Comparison of ENCODE assay signal across 21 cellular contexts in the genomic region with DNA sequence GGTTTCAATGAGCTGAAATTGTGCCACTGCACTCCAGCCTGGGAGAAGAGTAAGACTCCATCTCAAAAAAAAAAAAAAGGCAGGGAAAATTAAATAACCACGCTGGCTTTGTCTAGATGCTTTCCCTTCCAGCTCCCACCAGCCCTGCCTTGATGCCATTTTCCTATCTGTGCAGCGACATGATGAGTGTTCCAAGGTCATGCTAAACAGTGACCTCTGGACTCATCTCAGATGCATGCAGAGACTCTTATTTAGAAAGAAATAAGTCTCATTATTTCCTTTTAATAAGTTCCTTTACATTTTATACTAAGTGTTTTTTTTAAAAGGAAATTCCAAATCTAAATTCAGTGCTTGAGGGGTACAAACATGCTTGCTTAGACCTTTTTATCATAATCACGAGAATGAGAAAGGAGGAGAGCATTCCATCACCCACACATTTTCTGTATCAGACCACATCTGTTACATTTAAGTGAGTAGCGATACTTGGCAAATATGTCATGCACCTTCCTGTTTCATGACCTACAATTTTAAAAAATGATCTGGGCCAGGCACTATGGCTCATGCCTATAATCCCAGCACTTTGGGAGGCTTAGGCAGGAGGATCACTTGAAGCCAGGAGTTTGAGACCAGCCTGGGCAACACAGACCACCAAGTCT.
DNase-seq lines count a peak whose midpoint lies in the region; ATAC-seq, FAIRE-seq and TF ChIP-seq lines count a peak whose summit lies in the region.
"Had no signal": no experiment of that assay in that cellular context is flagged by ENCODE, and none has a peak within 500 bp of the region (broad histone marks: within the 10 kb centered on the region; RNA-seq: fewer than 3 reads in every experiment).

No MANE protein-coding gene starts in this region.

- FAIRE-seq in K562 (lab: Jason Lieb, UNC), result no peak
- FAIRE-seq: GM19239, HTR-8/SVneo had no signal

- DNase-seq in activated T-cell treated with anti-CD3 and anti-CD28 coated beads, Interleukin-2, amount 50 U/mL, for 4 hours, result no peak
- DNase-seq in activated T-cell treated with anti-CD3 and anti-CD28 coated beads for 4 hours, result no peak
- peak; percentile 58 for DNase-seq in SK-N-MC (ENCODE audit: low read depth, low spot score)
- DNase-seq in K562 (ENCODE audit: extremely low read depth in 1 of 4, low spot score in 3 of 4), result no peak
- no peak for DNase-seq in stimulated activated effector memory CD8-positive, alpha-beta T cell treated with anti-CD3 and anti-CD28 coated beads, Interleukin-12 subunit alpha, Interleukin-12 subunit beta, amount 100 ng/mL, for 72 hours (ENCODE audit: low spot score in 2 of 2)
- DNase-seq: Calu3; DMS79 treated with DMSO at 0.1 percent for 48 hours; KG1; MG63; NCI-H1105 treated with DMSO at 0.1 percent for 48 hours; NCI-H146; NCI-H1930; NCI-H446; NCI-H524 treated with DMSO at 0.1 percent for 48 hours; NCI-H774; NK-92 treated with Interleukin-12 subunit alpha and Interleukin-12 subunit beta, amount 100 ng/mL, for 24 hours; PC-3 had no signal

- TF ChIP-seq RAD21 in K562 (CRISPR knock-in tag; conservative IDR thresholded peaks at IDR 0.05 in 1 of 2, IDR thresholded peaks at IDR 0.05 in 1 of 2), result no peak

- no peaks in the 10 kb centered on the region for H3K27me3 ChIP-seq in K562 (ENCODE audit: control insufficient read depth in 2 of 2, insufficient read depth in 2 of 2, low read length in 2 of 2)

- no peak for TF ChIP-seq EP300 in K562 (IDR thresholded peaks at IDR 0.05; ENCODE audit: low read length)

- H3K9ac ChIP-seq in SK-N-MC (ENCODE audit: insufficient read length) (no peak overlapping the region), K562 (ENCODE audit: insufficient read depth in 1 of 2, low read depth in 2 of 2, low read length in 2 of 2) (no peak overlapping the region)

- no peaks in the 10 kb centered on the region for H3K9me3 ChIP-seq in SK-N-MC (ENCODE audit: low read depth, low read length)
- H3K9me3 ChIP-seq in K562 (replicated peaks; ENCODE audit: control insufficient read depth, insufficient read depth, low read depth, low read length), result no peaks in the 10 kb centered on the region
- H3K9me3 ChIP-seq: MG63 had no signal

- H3K36me3 ChIP-seq in SK-N-MC (ENCODE audit: insufficient read depth, low read length) (no peaks in the 10 kb centered on the region), K562 (ENCODE audit: control insufficient read depth, insufficient read depth, low read length) (no peaks in the 10 kb centered on the region)
- H3K36me3 ChIP-seq: MG63 had no signal

- no peak overlapping the region for H3K4me2 ChIP-seq in K562 (ENCODE audit: insufficient read depth, low read length)

- H3K4me1 Mint-ChIP-seq in activated T-cell treated with anti-CD3 and anti-CD28 coated beads, Interleukin-2, amount 50 U/mL, for 4 hours (ENCODE audit: low read depth), result no peaks in the 10 kb centered on the region
- H3K4me1 Mint-ChIP-seq in stimulated activated effector memory CD8-positive, alpha-beta T cell treated with anti-CD3 and anti-CD28 coated beads, Interleukin-12 subunit alpha, Interleukin-12 subunit beta, amount 100 ng/mL, for 72 hours, result no peaks in the 10 kb centered on the region

- H3K27ac Mint-ChIP-seq in stimulated activated effector memory CD8-positive, alpha-beta T cell treated with anti-CD3 and anti-CD28 coated beads, Interleukin-12 subunit alpha, Interleukin-12 subunit beta, amount 100 ng/mL, for 72 hours, result no peak overlapping the region

- ATAC-seq in activated T-cell treated with anti-CD3 and anti-CD28 coated beads, Interleukin-2, amount 50 U/mL, for 4 hours, result peak; percentile 66 to 73
- ATAC-seq in K562 (no peak), HG02852 (IDR thresholded peaks at IDR 0.05; ENCODE audit: unreplicated experiment) (no peak), HG03175 (IDR thresholded peaks at IDR 0.05; ENCODE audit: unreplicated experiment) (no peak)
- ATAC-seq in stimulated activated effector memory CD8-positive, alpha-beta T cell treated with anti-CD3 and anti-CD28 coated beads, Interleukin-12 subunit alpha, Interleukin-12 subunit beta, amount 100 ng/mL, for 72 hours, result peak; percentile 52
- ATAC-seq: PC-3 had no signal

- POLR2A ChIA-PET in K562 (lab: Yijun Ruan, JAX), result interaction anchor here (0.6 to 0.7 kb wide), 3 partner anchors 19 to 898 kb away, joined by 3 to 4 read pairs (median 4); no protein-coding TSS in a partner anchor

- H3K27me3 Mint-ChIP-seq in activated T-cell treated with anti-CD3 and anti-CD28 coated beads, Interleukin-2, amount 50 U/mL, for 4 hours (ENCODE audit: low read depth), result peaks cover 10% of the 10 kb centered on the region

- no peak overlapping the region for H3K4me3 Mint-ChIP-seq in activated T-cell treated with anti-CD3 and anti-CD28 coated beads, Interleukin-2, amount 50 U/mL, for 4 hours
- no peak overlapping the region for H3K4me3 Mint-ChIP-seq in stimulated activated effector memory CD8-positive, alpha-beta T cell treated with anti-CD3 and anti-CD28 coated beads, Interleukin-12 subunit alpha, Interleukin-12 subunit beta, amount 100 ng/mL, for 72 hours

- BruUV-seq in K562 (replicated peaks; lab: Mats Ljungman, UMichigan), result no TSS peak

- peaks cover 0 to 7% of the 10 kb centered on the region in 2 experiments; a peak in 1 of 5 replicates for H3K4me1 ChIP-seq in K562 (replicated peaks in 1 of 2; ENCODE audit: control insufficient read depth in 2 of 2, insufficient read depth in 2 of 2, low read length in 2 of 2)

- no peaks in the 10 kb centered on the region for H4K20me1 ChIP-seq in K562 (replicated peaks; ENCODE audit: control insufficient read depth, insufficient read depth, low read length)

- H3K9me3 Mint-ChIP-seq in activated T-cell treated with anti-CD3 and anti-CD28 coated beads, Interleukin-2, amount 50 U/mL, for 4 hours, result no peaks in the 10 kb centered on the region
- no peaks in the 10 kb centered on the region for H3K9me3 Mint-ChIP-seq in stimulated activated effector memory CD8-positive, alpha-beta T cell treated with anti-CD3 and anti-CD28 coated beads, Interleukin-12 subunit alpha, Interleukin-12 subunit beta, amount 100 ng/mL, for 72 hours

- in situ Hi-C loops in K562 (cut with MboI), result no loop called here

- TF ChIP-seq POLR2A in K562 (conservative IDR thresholded peaks at IDR 0.05), result no peak

- no peak overlapping the region for H2AFZ ChIP-seq in K562 (ENCODE audit: low read depth, low read length)

- CTCF ChIA-PET in K562 (lab: Yijun Ruan, JAX; ENCODE audit: low intra/inter-chr PET ratio), result no interaction called here

- intact Hi-C loops in K562 (cut with micrococcal nuclease), result no loop called here

- no peak for TF ChIP-seq CTCF in K562 (IDR thresholded peaks at IDR 0.05 in 2 of 3, conservative IDR thresholded peaks at IDR 0.05 in 1 of 3; ENCODE audit: insufficient read depth in 2 of 3, low read depth in 1 of 3, low read length in 3 of 3)

- H3K79me2 ChIP-seq in K562 (ENCODE audit: control insufficient read depth, insufficient read depth, low read length), result no peaks in the 10 kb centered on the region

- no peaks in the 10 kb centered on the region for H3K36me3 Mint-ChIP-seq in activated T-cell treated with anti-CD3 and anti-CD28 coated beads, Interleukin-2, amount 50 U/mL, for 4 hours (ENCODE audit: insufficient read depth)
- H3K36me3 Mint-ChIP-seq in stimulated activated effector memory CD8-positive, alpha-beta T cell treated with anti-CD3 and anti-CD28 coated beads, Interleukin-12 subunit alpha, Interleukin-12 subunit beta, amount 100 ng/mL, for 72 hours, result no peaks in the 10 kb centered on the region

- H3K9me1 ChIP-seq in K562 (ENCODE audit: control insufficient read depth, insufficient read depth, low read length), result no peaks in the 10 kb centered on the region

- 28% methylated on average over 4 of the region's 4 CpGs for WGBS in K562 (ENCODE audit: insufficient coverage, low coverage, missing lambda C conversion rate)

- H3K4me3 ChIP-seq in SK-N-MC, result peak overlapping the region; percentile 14; the same call in 1 of the 2 replicates
- H3K4me3 ChIP-seq in K562, result no peak overlapping the region
- H3K4me3 ChIP-seq: MG63 had no signal

- H3K27ac ChIP-seq in SK-N-MC, result peak overlapping the region; percentile 81
- H3K27ac ChIP-seq in K562 (ENCODE audit: extremely low read depth, low read depth, low read length), result no peak overlapping the region

TF ChIP-seq in K562, 482 proteins besides CTCF, POLR2A, EP300 and RAD21:
- TF ChIP-seq MYNN (IDR thresholded peaks at IDR 0.05) (peak; percentile 61; the same call in 1 of the 2 replicates), MYNN (CRISPR knock-in tag; IDR thresholded peaks at IDR 0.05) (no peak), ASH1L (IDR thresholded peaks at IDR 0.05; ENCODE audit: borderline replicate concordance, low read depth, partially characterized antibody) (no peak), EGR1 (conservative IDR thresholded peaks at IDR 0.05) (peak; percentile 30)

Comparison
In these comparisons a context has a peak if more than half of its experiments do, and no peak if none do; other contexts are left out.
1. ATAC-seq: peak in activated T-cell treated with anti-CD3 and anti-CD28 coated beads, Interleukin-2, amount 50 U/mL, for 4 hours (2 of 2) and stimulated activated effector memory CD8-positive, alpha-beta T cell treated with anti-CD3 and anti-CD28 coated beads, Interleukin-12 subunit alpha, Interleukin-12 subunit beta, amount 100 ng/mL, for 72 hours (single experiment); none in K562 (single experiment), HG02852 (single experiment) and HG03175 (single experiment).